Comparison of ENCODE assay signal across 9 cellular contexts in genomic region chr19:40221858-40222619, GRCh38. TPM values are rescaled to one million over a fixed set of nuclear protein-coding genes. Genes with fewer than 3 reads are reported as not detected.
DNase-seq lines count a peak whose midpoint lies in the region; ATAC-seq and TF ChIP-seq lines count a peak whose summit lies in the region.
"Had no signal": no experiment of that assay in that cellular context is flagged by ENCODE, and none has a peak within 500 bp of the region (broad histone marks: within the 10 kb centered on the region; RNA-seq: fewer than 3 reads in every experiment).

No MANE protein-coding gene starts in this region.

- H3K9ac ChIP-seq in SU-DHL-6 (ENCODE audit: low read length), result no peak overlapping the region

- peaks cover 33% of the 10 kb centered on the region for H3K27me3 Mint-ChIP-seq in glutamatergic neuron (ENCODE audit: unreplicated experiment)

- H3F3A ChIP-seq in SU-DHL-6 (ENCODE audit: insufficient read depth), result no peaks in the 10 kb centered on the region

- H3K36me3 Mint-ChIP-seq in activated naive CD4-positive, alpha-beta T cell treated with anti-CD3 and anti-CD28 coated beads, Interleukin-2, amount 50 U/mL, for 72 hours, result peaks cover 9 to 21% of the 10 kb centered on the region in 2 donors
- peaks cover 16% of the 10 kb centered on the region for H3K36me3 Mint-ChIP-seq in glutamatergic neuron (ENCODE audit: unreplicated experiment)

- no peaks in the 10 kb centered on the region for H3K9me2 ChIP-seq in SU-DHL-6 (replicated peaks; ENCODE audit: insufficient read depth, low read length)

- intact Hi-C loops in posterior cingulate gyrus (cut with DNase I), result loop anchor here (1.0 to 5.0 kb wide), 2 partner anchors 83 to 375 kb away; partner anchors contain the start of gene FBL

- peak overlapping the region; percentile 5 for H3K4me3 Mint-ChIP-seq in glutamatergic neuron (ENCODE audit: unreplicated experiment)

- H3K4me3 ChIP-seq in GM12875 (ENCODE audit: low read depth, low read length) (no peak overlapping the region), SU-DHL-6 (ENCODE audit: insufficient read depth, low read length, poor library complexity, severe bottlenecking) (no peak overlapping the region)

- H3K27me3 ChIP-seq in SU-DHL-6 (ENCODE audit: low read length), result no peaks in the 10 kb centered on the region

- H4K20me1 ChIP-seq in SU-DHL-6 (ENCODE audit: low read depth, low read length), result no peaks in the 10 kb centered on the region

- peak; percentile 59 for DNase-seq in NCI-H1436 treated with DMSO at 0.1 percent for 48 hours (lab: John Stamatoyannopoulos, UW)
- DNase-seq in activated naive CD4-positive, alpha-beta T cell treated with anti-CD3 and anti-CD28 coated beads, Interleukin-2, amount 50 U/mL, for 72 hours (ENCODE audit: low spot score in 2 of 2), result peak; percentile 76
- peak; percentile 78 for DNase-seq in glutamatergic neuron
- DNase-seq in posterior cingulate gyrus, result peak; percentile 69 to 96 (median 83)
- DNase-seq in ureter (ENCODE audit: low spot score), result peak; percentile 86

- no peaks in the 10 kb centered on the region for H3K36me3 ChIP-seq in SU-DHL-6 (ENCODE audit: low read length)

- H3K27ac ChIP-seq in SU-DHL-6 (ENCODE audit: low read depth, low read length), result no peak overlapping the region

- TF ChIP-seq CTCF in GM12875 (IDR thresholded peaks at IDR 0.05; ENCODE audit: borderline replicate concordance, insufficient read depth, low read depth, low read length), result peak; percentile 62
- TF ChIP-seq CTCF in SU-DHL-6 (IDR thresholded peaks at IDR 0.05; ENCODE audit: insufficient read depth, low read length, poor library complexity, severe bottlenecking), result peak; percentile 79
- TF ChIP-seq CTCF in glutamatergic neuron (IDR thresholded peaks at IDR 0.05; ENCODE audit: partially characterized antibody, unreplicated experiment), result peak; percentile 94

- H3K9me3 ChIP-seq in SU-DHL-6 (ENCODE audit: insufficient read depth, low read length), result no peaks in the 10 kb centered on the region

- peak; percentile 65 to 80 for ATAC-seq in activated naive CD4-positive, alpha-beta T cell treated with anti-CD3 and anti-CD28 coated beads, Interleukin-2, amount 50 U/mL, for 72 hours
- ATAC-seq in HG02588 (IDR thresholded peaks at IDR 0.05; ENCODE audit: unreplicated experiment), result no peak

- no peaks in the 10 kb centered on the region for H3K79me2 ChIP-seq in SU-DHL-6 (ENCODE audit: insufficient read depth, low read length)

- peaks cover 4% of the 10 kb centered on the region for H3K4me1 Mint-ChIP-seq in glutamatergic neuron (ENCODE audit: low read depth, unreplicated experiment)

- no peak overlapping the region for H2AFZ ChIP-seq in SU-DHL-6 (ENCODE audit: low read depth, low read length, severe bottlenecking)

- no peak overlapping the region for H3K4me2 ChIP-seq in SU-DHL-6 (ENCODE audit: low read depth, low read length, poor library complexity, severe bottlenecking)

- peaks cover 0 to 6% of the 10 kb centered on the region in 2 donors for H3K9me3 Mint-ChIP-seq in activated naive CD4-positive, alpha-beta T cell treated with anti-CD3 and anti-CD28 coated beads, Interleukin-2, amount 50 U/mL, for 72 hours
- H3K9me3 Mint-ChIP-seq in glutamatergic neuron (ENCODE audit: unreplicated experiment), result peaks cover 10% of the 10 kb centered on the region

- H3K27ac Mint-ChIP-seq in activated naive CD4-positive, alpha-beta T cell treated with anti-CD3 and anti-CD28 coated beads, Interleukin-2, amount 50 U/mL, for 72 hours, result peak overlapping the region; percentile 6 to 85
- H3K27ac Mint-ChIP-seq in glutamatergic neuron (ENCODE audit: unreplicated experiment), result no peak overlapping the region

RNA-seq across cellular contexts. Expression of gene TTC9B, which starts 3.9 kb away (rescaled TPM):
- not detected for total RNA-seq in activated naive CD4-positive, alpha-beta T cell treated with anti-CD3 and anti-CD28 coated beads, Interleukin-2, amount 50 U/mL, for 72 hours
- 19.5 TPM for total RNA-seq in glutamatergic neuron (ENCODE audit: unreplicated experiment)
- not detected for total RNA-seq in ureter
- total RNA-seq: skeletal muscle tissue had no signal

RNA-seq across cellular contexts. Expression of gene CCNP, which starts 4.5 kb away (rescaled TPM):
- under 1 TPM in 1 of 2 donors, not detected in 1; 0.43 TPM for total RNA-seq in activated naive CD4-positive, alpha-beta T cell treated with anti-CD3 and anti-CD28 coated beads, Interleukin-2, amount 50 U/mL, for 72 hours
- total RNA-seq in glutamatergic neuron (ENCODE audit: unreplicated experiment), result 2.3 TPM
- not detected for total RNA-seq in ureter
- total RNA-seq: skeletal muscle tissue had no signal

RNA-seq across cellular contexts. Expression of gene MAP3K10, which starts 30.8 kb away (rescaled TPM):
- total RNA-seq in activated naive CD4-positive, alpha-beta T cell treated with anti-CD3 and anti-CD28 coated beads, Interleukin-2, amount 50 U/mL, for 72 hours, result 10 to 100 TPM; 11.1 to 11.6 TPM
- 66.9 TPM for total RNA-seq in glutamatergic neuron (ENCODE audit: unreplicated experiment)
- 14.4 TPM for total RNA-seq in ureter

Comparison
In these comparisons a context has a peak if more than half of its experiments do, and no peak if none do; other contexts are left out.
1. RNA of gene TTC9B, which starts 3.9 kb away (total RNA-seq): 19.5 TPM in glutamatergic neuron (single experiment); not detected in activated naive CD4-positive, alpha-beta T cell treated with anti-CD3 and anti-CD28 coated beads, Interleukin-2, amount 50 U/mL, for 72 hours and not detected in ureter (single experiment); every median in the first group is over 10 times any median in the second.
2. Peak in every context shown above with its lines, with median percentiles within 50 percentile points of each other: CTCF ChIP-seq and DNase-seq.